ENCODE assay signal across 1 cellular context in genomic region chr6:63440057-63440456, GRCh38.
TF ChIP-seq lines count a peak whose summit lies in the region.

No MANE protein-coding gene starts in this region.

TF ChIP-seq in H1, 55 proteins besides CTCF, POLR2A, EP300 and RAD21 (continued from another document):
- TF ChIP-seq ZNF274 (IDR thresholded peaks at IDR 0.05; ENCODE audit: borderline replicate concordance, extremely low read depth, low read length), result no peak
